Comparison of ENCODE assay signal across 12 cellular contexts in the genomic region with DNA sequence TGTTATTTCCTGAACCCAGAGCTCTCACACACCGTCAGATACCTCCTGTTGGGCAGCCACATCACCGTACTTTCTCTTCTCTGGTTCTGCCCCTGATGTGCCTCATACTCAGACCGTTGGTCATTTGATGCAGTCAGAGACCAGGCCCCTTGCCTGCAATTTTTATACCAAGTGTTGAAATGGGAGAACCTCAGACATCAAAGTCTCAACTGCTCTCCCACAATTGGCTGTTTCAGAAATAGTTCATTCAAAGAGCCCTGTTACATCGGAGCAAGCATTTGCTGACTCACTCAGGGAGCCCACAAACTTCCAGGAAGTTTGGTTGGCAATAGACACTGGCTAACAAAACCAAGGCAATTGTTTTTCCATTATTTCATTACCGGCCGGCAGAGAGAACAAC. TPM values are rescaled to one million over a fixed set of nuclear protein-coding genes. Genes with fewer than 3 reads are reported as not detected.
DNase-seq lines count a peak whose midpoint lies in the region; ATAC-seq, FAIRE-seq and TF ChIP-seq lines count a peak whose summit lies in the region.
"Had no signal": no experiment of that assay in that cellular context is flagged by ENCODE, and none has a peak within 500 bp of the region (broad histone marks: within the 10 kb centered on the region; RNA-seq: fewer than 3 reads in every experiment).

No MANE protein-coding gene starts in this region.

- no peaks in the 10 kb centered on the region for H3K36me3 Mint-ChIP-seq in glutamatergic neuron (ENCODE audit: unreplicated experiment)

- no peak overlapping the region for H3K4me2 ChIP-seq in hepatocyte

- no peaks in the 10 kb centered on the region for H3K27me3 Mint-ChIP-seq in glutamatergic neuron (ENCODE audit: unreplicated experiment)

- H3K4me3 ChIP-seq in heart right ventricle (no peak overlapping the region), left ventricle myocardium inferior (no peak overlapping the region), astrocyte of the cerebellum (ENCODE audit: low read depth, low read length) (peak overlapping the region; percentile 2), hepatocyte (no peak overlapping the region)
- H3K4me3 ChIP-seq: skin epidermis had no signal

- ATAC-seq in heart right ventricle (peak in 7 of 8 donors; percentile 37 to 74 (median 55)), HG02852 (IDR thresholded peaks at IDR 0.05; ENCODE audit: unreplicated experiment) (no peak)

- no peaks in the 10 kb centered on the region for H4K20me1 ChIP-seq in hepatocyte (ENCODE audit: insufficient read depth, poor library complexity, severe bottlenecking)

- H3K4me1 ChIP-seq in heart right ventricle (peaks cover 0 to 31% (median 0%) of the 10 kb centered on the region in 9 donors), left ventricle myocardium inferior (no peaks in the 10 kb centered on the region), hepatocyte (ENCODE audit: insufficient read depth) (no peaks in the 10 kb centered on the region)

- H3K4me1 Mint-ChIP-seq in glutamatergic neuron (ENCODE audit: low read depth, unreplicated experiment): peaks cover 2% of the 10 kb centered on the region

- no peak overlapping the region for H2AFZ ChIP-seq in hepatocyte

- H3K9me2 ChIP-seq in hepatocyte (replicated peaks; ENCODE audit: insufficient read depth): no peaks in the 10 kb centered on the region

- peaks cover 0 to 32% (median 11%) of the 10 kb centered on the region in 11 donors for H3K9me3 ChIP-seq in heart right ventricle
- peaks cover 44% of the 10 kb centered on the region for H3K9me3 ChIP-seq in left ventricle myocardium inferior (replicated peaks)
- no peaks in the 10 kb centered on the region for H3K9me3 ChIP-seq in hepatocyte (ENCODE audit: low read depth)

- in situ Hi-C loops in astrocyte of the cerebellum (cut with HindIII; ENCODE audit: low sequenced_read_pairs): no loop called here

- TF ChIP-seq CTCF in heart right ventricle (IDR thresholded peaks at IDR 0.05) (no peak), left ventricle myocardium inferior (IDR thresholded peaks at IDR 0.05; ENCODE audit: borderline replicate concordance) (no peak), astrocyte of the cerebellum (IDR thresholded peaks at IDR 0.05; ENCODE audit: low read depth, low read length, missing control alignments) (no peak), hepatocyte (IDR thresholded peaks at IDR 0.05; ENCODE audit: poor library complexity) (no peak), glutamatergic neuron (IDR thresholded peaks at IDR 0.05; ENCODE audit: partially characterized antibody, unreplicated experiment) (no peak)

- H3K27ac ChIP-seq in heart right ventricle (peak overlapping the region in 2 of 10 donors; percentile 41 to 75), left ventricle myocardium inferior (replicated peaks) (no peak overlapping the region), hepatocyte (no peak overlapping the region)
- H3K27ac ChIP-seq: WERI-Rb-1 had no signal

- H3K36me3 ChIP-seq in heart right ventricle (no peaks in the 10 kb centered on the region), left ventricle myocardium inferior (no peaks in the 10 kb centered on the region), hepatocyte (replicated peaks; ENCODE audit: insufficient read depth, low read depth) (no peaks in the 10 kb centered on the region)
- H3K36me3 ChIP-seq: WERI-Rb-1 had no signal

- DNase-seq in heart right ventricle (peak in 1 of 2 donors; percentile 17), left ventricle myocardium inferior (no peak), astrocyte of the cerebellum (ENCODE audit: low read depth) (peak; percentile 97), hepatocyte (ENCODE audit: low spot score) (peak; percentile 8), urothelium cell line (ENCODE audit: low spot score) (peak; percentile 70), DMS114 treated with DMSO at 0.1 percent for 48 hours (lab: John Stamatoyannopoulos, UW; ENCODE audit: unreplicated experiment) (no peak), glutamatergic neuron (no peak)
- DNase-seq: NCI-H1436 treated with DMSO at 0.1 percent for 48 hours, WERI-Rb-1 had no signal

- FAIRE-seq in urothelium cell line (lab: Jason Lieb, UNC): no peak
- FAIRE-seq: A204.1 had no signal

- H3K27me3 ChIP-seq in heart right ventricle (peaks cover 0 to 13% (median 0%) of the 10 kb centered on the region in 7 donors), left ventricle myocardium inferior (ENCODE audit: low read depth) (peaks cover 20% of the 10 kb centered on the region), hepatocyte (no peaks in the 10 kb centered on the region)

- H3K79me2 ChIP-seq in hepatocyte: no peaks in the 10 kb centered on the region

- no peak overlapping the region for H3K27ac Mint-ChIP-seq in glutamatergic neuron (ENCODE audit: unreplicated experiment)

- 51 to 53% methylated on average over 6 of the region's 6 CpGs for WGBS in heart right ventricle, 2 donors
- WGBS in hepatocyte (ENCODE audit: low lambda C conversion rate, missing lambda C conversion rate): 75% methylated on average over 6 of the region's 6 CpGs

- H3K4me3 Mint-ChIP-seq in glutamatergic neuron (ENCODE audit: unreplicated experiment): no peak overlapping the region

- intact Hi-C loops in heart right ventricle (cut with DNase I) (no loop called here), left ventricle myocardium inferior (cut with micrococcal nuclease) (no loop called here)

- no peaks in the 10 kb centered on the region for H3K9me3 Mint-ChIP-seq in glutamatergic neuron (ENCODE audit: unreplicated experiment)

RNA-seq across cellular contexts. Expression of a gene that starts 33.5 kb away (rescaled TPM):
- 1 to 10 TPM in 3 of 10 donors, under 1 TPM in 7; 0.11 to 6.9 (median 0.61) TPM for total RNA-seq in heart right ventricle
- under 1 TPM; 0.07 to 0.48 TPM for polyA plus RNA-seq in heart right ventricle
- 0.27 TPM for total RNA-seq in left ventricle myocardium inferior
- total RNA-seq in hepatocyte: 8.1 and 11.3 TPM in 2 replicates
- 4.9 and 6.0 TPM in 2 replicates for polyA plus RNA-seq in hepatocyte
- total RNA-seq in glutamatergic neuron (ENCODE audit: unreplicated experiment): 18.4 TPM

Comparison
In these comparisons a context has a peak if more than half of its experiments do, and no peak if none do; other contexts are left out.
1. DNase-seq: peak in astrocyte of the cerebellum (single experiment), hepatocyte (single experiment) and urothelium cell line (single experiment); none in left ventricle myocardium inferior (single experiment), DMS114 treated with DMSO at 0.1 percent for 48 hours (single experiment) and glutamatergic neuron (single experiment).